In genomic region chr11:44611088-44611487, GRCh38 we compare ENCODE assay signal across 1 cellular context.
TF ChIP-seq lines count a peak whose summit lies in the region.

No MANE protein-coding gene starts in this region.

TF ChIP-seq in GM12878, 131 proteins besides CTCF, POLR2A, EP300 and RAD21:
- 0 out of 2 replicates have a peak, but pooled peaks have one; percentile 20 for TF ChIP-seq POLR2AphosphoS2 (IDR thresholded peaks at IDR 0.05; ENCODE audit: low read depth, low read length)
- TF ChIP-seq TBL1XR1 (IDR thresholded peaks at IDR 0.05; ENCODE audit: low read depth, low read length), result no peak
TF ChIP-seq in GM12878: peak in this region for 1.
